ENCODE assay signal across 23 cellular contexts in the genomic region with DNA sequence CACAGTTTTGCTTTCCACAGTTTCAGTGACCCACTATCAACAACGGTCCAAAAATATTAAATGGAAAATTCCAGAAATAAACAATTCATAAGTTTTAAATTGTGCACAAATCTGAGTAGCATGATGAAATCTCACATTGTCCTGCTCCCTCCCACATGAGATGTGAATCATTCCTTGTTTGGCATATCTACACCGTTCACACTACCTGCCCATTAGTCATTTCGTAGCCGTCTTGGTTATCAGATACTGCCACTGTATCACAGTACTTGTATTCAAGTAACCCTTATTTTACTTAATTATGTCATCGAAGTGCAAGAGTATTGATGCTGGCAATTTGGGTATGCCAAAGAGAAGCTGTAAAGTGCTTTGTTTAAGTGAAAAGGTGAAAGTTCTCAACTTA.
"Had no signal": no experiment of that assay in that cellular context is flagged by ENCODE, and none has a peak within 500 bp of the region (broad histone marks: within the 10 kb centered on the region; RNA-seq: fewer than 3 reads in every experiment).

No MANE protein-coding gene starts in this region.

- H3K36me3 Mint-ChIP-seq: immature natural killer cell; naive B cell; stimulated activated naive B cell treated with anti-CD40 and anti-IgM and Interleukin-4, amounts not matched to agents 10 μg/mL and 1 μg/mL and 100 μg/mL, for 72 hours had no signal

- H3K27me3 ChIP-seq: colonic mucosa, gastroesophageal sphincter, testis, tibial nerve, upper lobe of right lung had no signal

- H3K36me3 ChIP-seq: colonic mucosa, gastroesophageal sphincter, tibial nerve, upper lobe of right lung had no signal

- H3K4me3 ChIP-seq: colonic mucosa, gastroesophageal sphincter, lung, psoas muscle, skin epidermis, testis, tibial nerve, upper lobe of right lung had no signal

- H3K9me3 ChIP-seq: colonic mucosa, psoas muscle, testis, upper lobe of right lung had no signal

- H3K27ac ChIP-seq: colonic mucosa, gastroesophageal sphincter, psoas muscle, skin epidermis, testis, tibial nerve, upper lobe of right lung had no signal

- H3K4me1 Mint-ChIP-seq: immature natural killer cell; naive B cell; nephron progenitor cell; stimulated activated naive B cell treated with anti-CD40 and anti-IgM and Interleukin-4, amounts not matched to agents 10 μg/mL and 1 μg/mL and 100 μg/mL, for 72 hours; stimulated activated naive CD8-positive, alpha-beta T cell treated with anti-CD3 and anti-CD28 coated beads, Interleukin-15, amount 100 ng/mL, for 72 hours had no signal

- H3K4me3 Mint-ChIP-seq: immature natural killer cell; naive B cell; nephron progenitor cell; stimulated activated naive B cell treated with anti-CD40 and anti-IgM and Interleukin-4, amounts not matched to agents 10 μg/mL and 1 μg/mL and 100 μg/mL, for 72 hours; stimulated activated naive CD8-positive, alpha-beta T cell treated with anti-CD3 and anti-CD28 coated beads, Interleukin-15, amount 100 ng/mL, for 72 hours had no signal

- H3K27ac Mint-ChIP-seq: immature natural killer cell; naive B cell; nephron progenitor cell; stimulated activated naive B cell treated with anti-CD40 and anti-IgM and Interleukin-4, amounts not matched to agents 10 μg/mL and 1 μg/mL and 100 μg/mL, for 72 hours; stimulated activated naive CD8-positive, alpha-beta T cell treated with anti-CD3 and anti-CD28 coated beads, Interleukin-15, amount 100 ng/mL, for 72 hours had no signal

- H3K4me1 ChIP-seq: colonic mucosa, gastroesophageal sphincter, psoas muscle, testis, tibial nerve, upper lobe of right lung had no signal

- DNase-seq: colonic mucosa; dermis blood vessel endothelial cell; glutamatergic neuron; immature natural killer cell; kidney; left colon; left ventricle myocardium superior; mesendoderm; naive B cell; nephron progenitor cell; psoas muscle; retina; stimulated activated CD4-positive, alpha-beta T cell treated with anti-CD3 and anti-CD28 coated beads, Interleukin-2, amount 100 ng/mL, for 24 hours; stimulated activated CD4-positive, alpha-beta T cell treated with anti-CD3 and anti-CD28 coated beads, Interleukin-4, amount 100 ng/mL, for 4 hours; stimulated activated naive B cell treated with anti-CD40 and anti-IgM and Interleukin-4, amounts not matched to agents 10 μg/mL and 1 μg/mL and 100 μg/mL, for 72 hours; stimulated activated naive CD8-positive, alpha-beta T cell treated with anti-CD3 and anti-CD28 coated beads, Interleukin-15, amount 100 ng/mL, for 72 hours; testis; upper lobe of right lung had no signal

- FAIRE-seq: kidney had no signal

- ATAC-seq: gastroesophageal sphincter; left colon; left ventricle myocardium superior; psoas muscle; sciatic nerve; stimulated activated naive B cell treated with anti-CD40 and anti-IgM and Interleukin-4, amounts not matched to agents 10 μg/mL and 1 μg/mL and 100 μg/mL, for 72 hours; stimulated activated naive CD8-positive, alpha-beta T cell treated with anti-CD3 and anti-CD28 coated beads, Interleukin-15, amount 100 ng/mL, for 72 hours; upper lobe of right lung had no signal
